In the genomic region with DNA sequence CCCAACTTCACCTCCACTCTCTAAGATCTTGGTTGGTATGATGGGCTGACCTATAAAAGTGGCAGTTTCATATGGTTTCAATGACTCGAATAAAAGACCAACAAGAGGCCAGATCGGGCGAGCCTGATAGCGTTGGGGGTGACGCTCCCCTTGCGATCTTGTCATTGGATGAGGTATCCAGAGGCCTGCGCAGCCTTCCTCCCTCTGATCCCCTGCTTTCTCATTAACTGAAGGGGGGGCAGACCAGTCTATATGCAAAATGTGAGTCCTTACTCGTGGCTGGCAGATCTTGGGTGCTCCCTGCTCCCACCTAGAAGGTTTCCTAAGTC, we compare ENCODE assay signal across 1 cellular context.
TF ChIP-seq lines count a peak whose summit lies in the region.

No MANE protein-coding gene starts in this region.

TF ChIP-seq in GM23338, 12 proteins besides CTCF, POLR2A, EP300 and RAD21 (continued from another document):
- TF ChIP-seq ZNF462 (CRISPR knock-in tag; IDR thresholded peaks at IDR 0.05) (no peak), JUNB (IDR thresholded peaks at IDR 0.05; ENCODE audit: unreplicated experiment) (no peak), EZH2phosphoT487 (IDR thresholded peaks at IDR 0.05; ENCODE audit: unreplicated experiment) (no peak), CREB1 (CRISPR knock-in tag; IDR thresholded peaks at IDR 0.05; ENCODE audit: low read depth) (no peak), ZNF114 (CRISPR knock-in tag; IDR thresholded peaks at IDR 0.05) (no peak), STAT1 (IDR thresholded peaks at IDR 0.05; ENCODE audit: unreplicated experiment) (no peak), ZNF331 (CRISPR knock-in tag; IDR thresholded peaks at IDR 0.05; ENCODE audit: low read depth) (no peak)
